ENCODE assay signal across 23 cellular contexts in the genomic region with DNA sequence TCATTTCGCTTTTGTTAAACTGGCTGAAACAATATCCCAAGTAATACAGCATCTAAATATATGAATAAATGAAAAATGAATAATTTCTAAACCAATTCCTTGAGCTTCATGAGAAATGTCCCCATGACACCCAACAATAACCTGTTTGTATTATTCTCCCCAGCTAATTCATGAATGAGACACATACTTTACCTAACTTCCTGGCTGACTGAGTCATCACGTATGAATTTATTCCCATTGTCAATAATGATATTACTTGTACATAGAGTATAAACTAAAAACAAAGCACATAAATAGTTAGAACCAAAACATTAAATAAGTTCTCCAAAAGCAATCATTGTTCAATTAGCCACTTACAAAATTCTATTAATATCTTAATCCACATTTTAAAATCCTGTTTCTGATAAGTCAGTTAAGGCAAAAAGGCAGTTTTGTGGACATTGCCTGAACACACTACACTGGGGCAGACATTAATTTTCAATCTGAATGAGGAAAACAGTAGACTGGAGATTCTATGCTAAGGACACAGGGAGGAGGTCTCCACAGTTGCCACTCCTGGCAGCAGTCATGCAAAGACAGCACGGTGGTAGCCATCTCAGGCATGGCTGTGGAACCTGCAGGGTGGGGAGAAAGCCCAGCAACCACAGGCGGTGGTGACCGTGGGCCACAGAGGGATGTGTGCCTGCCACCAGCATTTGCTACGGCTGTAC. TPM values are rescaled to one million over a fixed set of nuclear protein-coding genes. Genes with fewer than 3 reads are reported as not detected.
DNase-seq lines count a peak whose midpoint lies in the region; ATAC-seq, FAIRE-seq and TF ChIP-seq lines count a peak whose summit lies in the region.
"Had no signal": no experiment of that assay in that cellular context is flagged by ENCODE, and none has a peak within 500 bp of the region (broad histone marks: within the 10 kb centered on the region; RNA-seq: fewer than 3 reads in every experiment).

No MANE protein-coding gene starts in this region.

- TF ChIP-seq POLR2A in IMR-90 (IDR thresholded peaks at IDR 0.05; ENCODE audit: low read depth, low read length) = no peak

- TF ChIP-seq CTCF in IMR-90 (conservative IDR thresholded peaks at IDR 0.05; ENCODE audit: low read depth, low read length) (no peak), keratinocyte (optimal IDR thresholded peaks at IDR 0.05 in 1 of 3, IDR thresholded peaks at IDR 0.05 in 1 of 3, conservative IDR thresholded peaks at IDR 0.05 in 1 of 3; ENCODE audit: extremely low read depth in 1 of 3, insufficient read depth in 2 of 3, low read length in 3 of 3) (no peak)

- H3K9ac ChIP-seq in IMR-90 (ENCODE audit: low read depth, low read length) (no peak overlapping the region), keratinocyte (ENCODE audit: control insufficient read depth, extremely low read depth, insufficient read depth, low read length) (no peak overlapping the region)
- H3K9ac ChIP-seq: BLaER1 had no signal

- no peak overlapping the region for H3K18ac ChIP-seq in IMR-90 (ENCODE audit: low read depth, low read length)

- ATAC-seq in IMR-90 (ENCODE audit: low read depth) (no peak), HG02973 (IDR thresholded peaks at IDR 0.05; ENCODE audit: unreplicated experiment) (no peak)
- ATAC-seq: left ventricle myocardium superior, T-helper 17 cell had no signal

- H3K4me3 ChIP-seq in IMR-90 (ENCODE audit: insufficient read depth, low read depth, low read length) = no peak overlapping the region
- H3K4me3 ChIP-seq in keratinocyte (ENCODE audit: control insufficient read depth in 2 of 3, extremely low read depth in 1 of 3, insufficient read depth in 2 of 3, low read depth in 1 of 3, low read length in 3 of 3) = no peak overlapping the region
- H3K4me3 ChIP-seq: BLaER1, HAP-1, hepatocyte, upper lobe of left lung had no signal

- H3K27ac ChIP-seq in IMR-90 (ENCODE audit: insufficient read depth, low read length) = no peak overlapping the region
- peak overlapping the region; percentile 42 for H3K27ac ChIP-seq in keratinocyte (ENCODE audit: control insufficient read depth, insufficient read depth, low read length)
- H3K27ac ChIP-seq: BLaER1, hepatocyte, upper lobe of left lung had no signal

- H3K4me1 ChIP-seq in IMR-90 (ENCODE audit: control insufficient read depth, insufficient read depth, low read length) (no peaks in the 10 kb centered on the region), keratinocyte (ENCODE audit: control insufficient read depth, extremely low read depth, insufficient read depth, low read length) (peaks cover 22% of the 10 kb centered on the region)
- H3K4me1 ChIP-seq: BLaER1, HAP-1, upper lobe of left lung had no signal

- no peak overlapping the region for H2AK5ac ChIP-seq in IMR-90 (ENCODE audit: low read depth, low read length)

- H2BK20ac ChIP-seq in IMR-90 (ENCODE audit: low read depth, low read length) = no peak overlapping the region

- no peak for TF ChIP-seq RAD21 in IMR-90 (IDR thresholded peaks at IDR 0.05; ENCODE audit: low read length)

- dilution Hi-C loops in IMR-90 (cut with HindIII; ENCODE audit: low sequenced_read_pairs, unreplicated experiment) = no loop called here
- dilution Hi-C loops in keratinocyte (cut with MboI; ENCODE audit: extremely low pct_ligation_motif_present, low sequenced_read_pairs) = no loop called here

- H3K23ac ChIP-seq in IMR-90 (ENCODE audit: low read depth, low read length) = no peak overlapping the region

- H2BK120ac ChIP-seq in IMR-90 (ENCODE audit: low read depth, low read length) = no peak overlapping the region

- intact Hi-C loops in IMR-90 (cut with micrococcal nuclease) = no loop called here

- H3K14ac ChIP-seq in IMR-90 (replicated peaks; ENCODE audit: low read depth, low read length) = no peak overlapping the region

- H3K27me3 ChIP-seq in IMR-90 (ENCODE audit: control insufficient read depth, insufficient read depth, low read length) (no peaks in the 10 kb centered on the region), keratinocyte (ENCODE audit: control insufficient read depth, extremely low read depth, insufficient read depth, low read length) (no peaks in the 10 kb centered on the region)
- H3K27me3 ChIP-seq: BLaER1, hepatocyte, upper lobe of left lung had no signal

- H4K5ac ChIP-seq in IMR-90 (ENCODE audit: low read depth, low read length) = no peak overlapping the region

- H2AFZ ChIP-seq in IMR-90 (replicated peaks; ENCODE audit: low read length, poor library complexity) (peak overlapping the region; percentile 3), keratinocyte (ENCODE audit: control insufficient read depth, low read length) (peak overlapping the region; percentile 2)
- H2AFZ ChIP-seq: hepatocyte had no signal

- H3K4ac ChIP-seq in IMR-90 (ENCODE audit: low read depth, low read length) = no peak overlapping the region

- no peak overlapping the region for H2AK9ac ChIP-seq in IMR-90 (replicated peaks; ENCODE audit: low read depth, low read length, poor library complexity)

- DNase-seq in EL (peak; percentile 19), IMR-90 (no peak), keratinocyte (ENCODE audit: low read depth, low spot score) (no peak), SK-N-DZ (ENCODE audit: low spot score) (no peak), RKO (ENCODE audit: low spot score) (no peak), NOMO-1 treated with DMSO at 0.1 percent for 48 hours (lab: John Stamatoyannopoulos, UW; ENCODE audit: unreplicated experiment) (no peak)
- DNase-seq: ACHN; activated CD4-positive, alpha-beta T cell treated with anti-CD3 and anti-CD28 coated beads for 48 hours; anterior cingulate cortex; immature natural killer cell; left ventricle myocardium superior; NCI-H1694 treated with DMSO at 0.1 percent for 48 hours; NCI-H2227 treated with DMSO at 0.1 percent for 48 hours; NCI-H774; T-helper 17 cell had no signal

- no peaks in the 10 kb centered on the region for H3K79me1 ChIP-seq in IMR-90 (ENCODE audit: low read depth in 1 of 2, low read length in 2 of 2)

- H3K9me3 ChIP-seq in IMR-90 (ENCODE audit: control insufficient read depth, insufficient read depth, low read length) = no peaks in the 10 kb centered on the region
- H3K9me3 ChIP-seq in keratinocyte (ENCODE audit: control insufficient read depth, low read depth, low read length) = no peaks in the 10 kb centered on the region
- H3K9me3 ChIP-seq: BLaER1, HAP-1, upper lobe of left lung had no signal

- FAIRE-seq in TTC549 (lab: Jason Lieb, UNC) (peak; percentile 46), keratinocyte (lab: Jason Lieb, UNC) (peak; percentile 76)

- no peak overlapping the region for H2BK15ac ChIP-seq in IMR-90 (ENCODE audit: low read depth, low read length)

- no TSS peak for BruUV-seq in IMR-90 (replicated peaks; lab: Mats Ljungman, UMichigan)

- H4K20me1 ChIP-seq in IMR-90 (ENCODE audit: insufficient read depth, low read length) (no peaks in the 10 kb centered on the region), keratinocyte (ENCODE audit: control insufficient read depth, extremely low read depth, insufficient read depth, low read length) (no peaks in the 10 kb centered on the region)
- H4K20me1 ChIP-seq: BLaER1 had no signal

- H3K56ac ChIP-seq in IMR-90 (ENCODE audit: extremely low read depth, insufficient read depth, low read length) = no peak overlapping the region

- no peak overlapping the region for H3K4me2 ChIP-seq in IMR-90 (ENCODE audit: low read depth, low read length)
- no peak overlapping the region for H3K4me2 ChIP-seq in keratinocyte (ENCODE audit: control insufficient read depth, extremely low read depth, insufficient read depth, low read depth, low read length)
- H3K4me2 ChIP-seq: BLaER1, hepatocyte had no signal

- in situ Hi-C loops in IMR-90 (cut with MboI; ENCODE audit: low sequenced_read_pairs) = no loop called here

- no peaks in the 10 kb centered on the region for H3K36me3 ChIP-seq in IMR-90 (ENCODE audit: control insufficient read depth, insufficient read depth, low read length)
- no peaks in the 10 kb centered on the region for H3K36me3 ChIP-seq in keratinocyte (ENCODE audit: control insufficient read depth in 2 of 2, extremely low read depth in 1 of 2, insufficient read depth in 2 of 2, low read length in 2 of 2)
- H3K36me3 ChIP-seq: BLaER1, HAP-1, upper lobe of left lung had no signal

- H3K9me1 ChIP-seq in IMR-90 (ENCODE audit: insufficient read depth, low read length) = no peaks in the 10 kb centered on the region
- no peaks in the 10 kb centered on the region for H3K9me1 ChIP-seq in keratinocyte (ENCODE audit: control insufficient read depth, extremely low read depth, insufficient read depth, low read length)

- no peaks in the 10 kb centered on the region for H3K79me2 ChIP-seq in keratinocyte (ENCODE audit: control insufficient read depth, insufficient read depth, low read length)
- H3K79me2 ChIP-seq: hepatocyte had no signal

- no peak overlapping the region for H4K91ac ChIP-seq in IMR-90 (ENCODE audit: insufficient read depth, low read depth, low read length)

- no peak overlapping the region for H2BK5ac ChIP-seq in IMR-90 (ENCODE audit: low read depth, low read length, poor library complexity, severe bottlenecking)

- WGBS in IMR-90 (ENCODE audit: extremely low coverage in 2 of 2, insufficient read length in 1 of 2), 2 experiments = no CpG with 5 or more reads among the region's 6 CpGs

- H4K8ac ChIP-seq in IMR-90 (ENCODE audit: low read depth in 2 of 2, low read length in 2 of 2) = no peak overlapping the region

- CTCF ChIA-PET in IMR-90 (lab: Yijun Ruan, JAX) = no interaction called here

- POLR2A ChIA-PET in IMR-90 (lab: Charles Lee; ENCODE audit: unreplicated experiment) = no interaction called here

TF ChIP-seq in IMR-90, 13 proteins besides CTCF, POLR2A, EP300 and RAD21 (continues in another document):
- TF ChIP-seq MXI1 (IDR thresholded peaks at IDR 0.05; ENCODE audit: borderline replicate concordance, low read depth, low read length) = no peak
- no peak for TF ChIP-seq BHLHE40 (IDR thresholded peaks at IDR 0.05; ENCODE audit: low read depth, low read length)
- no peak for TF ChIP-seq MAFK (IDR thresholded peaks at IDR 0.05; ENCODE audit: low read depth, low read length)
- TF ChIP-seq CHD1 (IDR thresholded peaks at IDR 0.05; ENCODE audit: low read depth, low read length) = no peak
- TF ChIP-seq FOS (IDR thresholded peaks at IDR 0.05; ENCODE audit: low read depth, low read length) = no peak
- no peak for TF ChIP-seq SMC3 (IDR thresholded peaks at IDR 0.05; ENCODE audit: low read depth, low read length)

RNA-seq across cellular contexts. Expression of gene SLC9C2, which starts 48.2 kb away (rescaled TPM):
- total RNA-seq in IMR-90 (2012; rRNA removed) = not detected in 2 replicates
- not detected in 2 replicates for polyA plus RNA-seq in IMR-90 (2012; rRNA removed)
- not detected in 2 replicates for polyA plus RNA-seq in IMR-90 (2012; cell fraction: cytosol; rRNA removed)
- polyA plus RNA-seq in IMR-90 (2012; cell fraction: nucleus; rRNA removed; ENCODE audit: low replicate concordance) = not detected in 2 replicates
- not detected in 3 replicates for polyA plus RNA-seq in keratinocyte
- polyA plus RNA-seq in keratinocyte (2011; ENCODE audit: low read depth) = not detected
- polyA plus RNA-seq in keratinocyte (2011; cell fraction: cytosol; rRNA removed) = not detected in 2 replicates
- not detected in 2 replicates for polyA plus RNA-seq in keratinocyte (2011; cell fraction: nucleus; rRNA removed)
- polyA plus RNA-seq in keratinocyte (2012; ENCODE audit: low replicate concordance) = not detected in 2 replicates
- polyA minus RNA-seq in keratinocyte = not detected in 3 replicates
- polyA minus RNA-seq in keratinocyte (2011; cell fraction: cytosol; rRNA and poly(A)+ RNA removed) = not detected
- polyA minus RNA-seq in keratinocyte (2011; cell fraction: nucleus; rRNA and poly(A)+ RNA removed) = not detected in 2 replicates
- polyA plus RNA-seq in SK-N-DZ (2014; cell fraction: cytosol; rRNA removed) = not detected in 2 replicates
- polyA plus RNA-seq in SK-N-DZ (2014; cell fraction: nucleus; rRNA removed) = not detected in 2 replicates
- total RNA-seq: G401, left ventricle myocardium superior, mucosa of gallbladder, T-helper 17 cell had no signal
- polyA plus RNA-seq: immature natural killer cell had no signal
